Comparison of ENCODE assay signal across 27 cellular contexts in the genomic region with DNA sequence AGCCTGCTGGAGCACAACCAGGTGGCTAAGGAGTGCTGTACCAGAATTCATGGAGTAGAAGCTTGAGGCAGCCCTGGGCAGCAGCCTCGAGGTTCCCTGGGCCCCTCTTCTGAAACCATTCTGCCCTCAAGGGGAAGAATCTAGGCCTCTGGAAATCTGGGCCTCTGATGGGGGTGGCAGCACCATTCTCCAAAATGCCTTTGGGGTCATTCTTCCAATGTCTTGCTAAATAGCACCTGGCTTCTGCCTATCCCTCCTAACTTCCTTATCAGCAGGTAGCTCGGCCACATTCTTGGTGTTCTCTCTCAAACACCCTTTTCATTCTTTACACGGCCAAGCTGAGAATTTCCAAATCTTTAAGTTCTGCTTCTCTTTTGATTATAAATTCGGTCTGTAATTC.
"Had no signal": no experiment of that assay in that cellular context is flagged by ENCODE, and none has a peak within 500 bp of the region (broad histone marks: within the 10 kb centered on the region; RNA-seq: fewer than 3 reads in every experiment).

No MANE protein-coding gene starts in this region.

- ATAC-seq: stimulated activated effector memory CD8-positive, alpha-beta T cell treated with anti-CD3 and anti-CD28 coated beads, Interleukin-12 subunit alpha, Interleukin-12 subunit beta, amount 100 ng/mL, for 72 hours; stimulated activated memory B cell treated with anti-CD40 and anti-IgM and Interleukin-4, amounts not matched to agents 10 μg/mL and 1 μg/mL and 100 μg/mL, for 72 hours; stimulated activated naive B cell treated with anti-CD40 and anti-IgM and Interleukin-4, amounts not matched to agents 10 μg/mL and 1 μg/mL and 100 μg/mL, for 72 hours; stimulated activated naive CD8-positive, alpha-beta T cell treated with anti-CD3 and anti-CD28 coated beads, Interleukin-15, amount 100 ng/mL, for 72 hours; stimulated activated naive CD8-positive, alpha-beta T cell treated with anti-CD3 and anti-CD28 coated beads, Interleukin-15, Interleukin-2, amounts not matched to agents 100 U/mL and 50 U/mL, for 24 hours; upper lobe of right lung had no signal

- H3K36me3 Mint-ChIP-seq: stimulated activated effector memory CD8-positive, alpha-beta T cell treated with anti-CD3 and anti-CD28 coated beads, Interleukin-12 subunit alpha, Interleukin-12 subunit beta, amount 100 ng/mL, for 72 hours; stimulated activated memory B cell treated with anti-CD40 and anti-IgM and Interleukin-4, amounts not matched to agents 10 μg/mL and 1 μg/mL and 100 μg/mL, for 72 hours; type B pancreatic cell had no signal

- H3K4me1 Mint-ChIP-seq: stimulated activated effector memory CD8-positive, alpha-beta T cell treated with anti-CD3 and anti-CD28 coated beads, Interleukin-12 subunit alpha, Interleukin-12 subunit beta, amount 100 ng/mL, for 72 hours; stimulated activated memory B cell treated with anti-CD40 and anti-IgM and Interleukin-4, amounts not matched to agents 10 μg/mL and 1 μg/mL and 100 μg/mL, for 72 hours; stimulated activated naive B cell treated with anti-CD40 and anti-IgM and Interleukin-4, amounts not matched to agents 10 μg/mL and 1 μg/mL and 100 μg/mL, for 72 hours had no signal

- H3K9me3 ChIP-seq: suprapubic skin, testis, thoracic aorta, thyroid gland, tibial nerve, transverse colon, upper lobe of right lung, uterus, vagina had no signal

- H3K27ac Mint-ChIP-seq: stimulated activated effector memory CD8-positive, alpha-beta T cell treated with anti-CD3 and anti-CD28 coated beads, Interleukin-12 subunit alpha, Interleukin-12 subunit beta, amount 100 ng/mL, for 72 hours; stimulated activated memory B cell treated with anti-CD40 and anti-IgM and Interleukin-4, amounts not matched to agents 10 μg/mL and 1 μg/mL and 100 μg/mL, for 72 hours; stimulated activated naive B cell treated with anti-CD40 and anti-IgM and Interleukin-4, amounts not matched to agents 10 μg/mL and 1 μg/mL and 100 μg/mL, for 72 hours; stimulated activated naive CD8-positive, alpha-beta T cell treated with anti-CD3 and anti-CD28 coated beads, Interleukin-15, amount 100 ng/mL, for 72 hours; stimulated activated naive CD8-positive, alpha-beta T cell treated with anti-CD3 and anti-CD28 coated beads, Interleukin-15, Interleukin-2, amounts not matched to agents 100 ng/mL and 50 ng/mL, for 24 hours; type B pancreatic cell had no signal

- H3K27me3 Mint-ChIP-seq: stimulated activated naive CD8-positive, alpha-beta T cell treated with anti-CD3 and anti-CD28 coated beads, Interleukin-15, amount 100 ng/mL, for 72 hours; stimulated activated naive CD8-positive, alpha-beta T cell treated with anti-CD3 and anti-CD28 coated beads, Interleukin-15, Interleukin-2, amounts not matched to agents 100 ng/mL and 50 ng/mL, for 24 hours; type B pancreatic cell had no signal

- H3K4me3 ChIP-seq: stomach, suprapubic skin, testis, thoracic aorta, thyroid gland, tibial artery, tibial nerve, transverse colon, upper lobe of left lung, upper lobe of right lung, uterus, vagina had no signal

- H3K27me3 ChIP-seq: suprapubic skin, testis, thyroid gland, tibial artery, tibial nerve, transverse colon, upper lobe of left lung, upper lobe of right lung, uterus, vagina had no signal

- H3K27ac ChIP-seq: stomach, suprapubic skin, testis, thoracic aorta, thyroid gland, tibial artery, tibial nerve, transverse colon, upper lobe of left lung, upper lobe of right lung, uterus, vagina had no signal

- H3K9me3 Mint-ChIP-seq: stimulated activated effector memory CD8-positive, alpha-beta T cell treated with anti-CD3 and anti-CD28 coated beads, Interleukin-12 subunit alpha, Interleukin-12 subunit beta, amount 100 ng/mL, for 72 hours had no signal

- H3K36me3 ChIP-seq: stomach, suprapubic skin, thoracic aorta, thyroid gland, tibial artery, tibial nerve, transverse colon, upper lobe of left lung, upper lobe of right lung, uterus, vagina had no signal

- H3K4me3 Mint-ChIP-seq: stimulated activated effector memory CD8-positive, alpha-beta T cell treated with anti-CD3 and anti-CD28 coated beads, Interleukin-12 subunit alpha, Interleukin-12 subunit beta, amount 100 ng/mL, for 72 hours; stimulated activated memory B cell treated with anti-CD40 and anti-IgM and Interleukin-4, amounts not matched to agents 10 μg/mL and 1 μg/mL and 100 μg/mL, for 72 hours; stimulated activated naive B cell treated with anti-CD40 and anti-IgM and Interleukin-4, amounts not matched to agents 10 μg/mL and 1 μg/mL and 100 μg/mL, for 72 hours; stimulated activated naive CD8-positive, alpha-beta T cell treated with anti-CD3 and anti-CD28 coated beads, Interleukin-15, amount 100 ng/mL, for 72 hours; stimulated activated naive CD8-positive, alpha-beta T cell treated with anti-CD3 and anti-CD28 coated beads, Interleukin-15, Interleukin-2, amounts not matched to agents 100 ng/mL and 50 ng/mL, for 24 hours; type B pancreatic cell had no signal

- DNase-seq: stimulated activated CD4-positive, alpha-beta T cell treated with anti-CD3 and anti-CD28 coated beads, Interleukin-2, amount 100 ng/mL, for 48 hours; stimulated activated CD4-positive, alpha-beta T cell treated with anti-CD3 and anti-CD28 coated beads, Interleukin-4, amount 100 ng/mL, for 1 hour; stimulated activated CD4-positive, alpha-beta T cell treated with anti-CD3 and anti-CD28 coated beads, Interleukin-4, amount 100 ng/mL, for 24 hours; stimulated activated CD4-positive, alpha-beta T cell treated with anti-CD3 and anti-CD28 coated beads, Interleukin-4, amount 100 ng/mL, for 4 hours; stimulated activated CD8-positive, alpha-beta memory T cell treated with anti-CD3 and anti-CD28 coated beads, Interleukin-4, amount 100 ng/mL, for 48 hours; stimulated activated naive B cell treated with anti-CD40 and anti-IgM and Interleukin-4, amounts not matched to agents 10 μg/mL and 1 μg/mL and 100 μg/mL, for 72 hours; stimulated activated naive CD4-positive, alpha-beta T cell; stimulated activated naive CD4-positive, alpha-beta T cell treated with Interleukin-2 at 50 U/mL for 16 hours; stimulated activated naive CD8-positive, alpha-beta T cell treated with anti-CD3 and anti-CD28 coated beads, Interleukin-15, amount 100 ng/mL, for 72 hours; stimulated activated naive CD8-positive, alpha-beta T cell treated with anti-CD3 and anti-CD28 coated beads, Interleukin-15, Interleukin-2, amounts not matched to agents 100 U/mL and 50 U/mL, for 24 hours; stomach; substantia nigra; testis; thyroid gland; tibial artery; transverse colon; upper lobe of left lung; upper lobe of right lung; uterus had no signal

- H3K4me1 ChIP-seq: suprapubic skin, testis, thyroid gland, tibial artery, tibial nerve, transverse colon, upper lobe of right lung, uterus, vagina had no signal
